ENCODE assay signal across 17 cellular contexts in genomic region chr19:19636573-19636972, GRCh38. TPM values are rescaled to one million over a fixed set of nuclear protein-coding genes. Genes with fewer than 3 reads are reported as not detected.
A peak's percentile ranks its signal among the peaks of the same experiment; 100 is the strongest.
DNase-seq lines count a peak whose midpoint lies in the region; ATAC-seq and TF ChIP-seq lines count a peak whose summit lies in the region.
"Had no signal": no experiment of that assay in that cellular context is flagged by ENCODE, and none has a peak within 500 bp of the region (broad histone marks: within the 10 kb centered on the region; RNA-seq: fewer than 3 reads in every experiment).

No MANE protein-coding gene starts in this region.

- DNase-seq in activated T-cell treated with anti-CD3 and anti-CD28 coated beads, Interleukin-2, amount 50 U/mL, for 24 hours = no peak
- no peak for DNase-seq in activated T-cell treated with anti-CD3 and anti-CD28 coated beads for 4 hours
- DNase-seq in foreskin keratinocyte = no peak
- no peak for DNase-seq in stimulated activated CD4-positive, alpha-beta T cell treated with anti-CD3 and anti-CD28 coated beads, Interleukin-4, amount 100 ng/mL, for 1 hour
- DNase-seq in nucleus accumbens (lab: John Stamatoyannopoulos, UW) = no peak
- no peak for DNase-seq in activated naive CD4-positive, alpha-beta T cell treated with anti-CD3 and anti-CD28 coated beads for 36 hours
- DNase-seq: AML-193; Caco-2; CD4-positive, alpha-beta T cell; GOT3; H7 had no signal

- no peaks in the 10 kb centered on the region for H3K36me3 ChIP-seq in parathyroid adenoma (ENCODE audit: control insufficient read depth, insufficient read depth, low read length)

- intact Hi-C loops in activated naive CD4-positive, alpha-beta T cell treated with anti-CD3 and anti-CD28 coated beads for 36 hours (cut with micrococcal nuclease) = no loop called here

- no peaks in the 10 kb centered on the region for H3K79me2 ChIP-seq in parathyroid adenoma

- H3K27me3 Mint-ChIP-seq in activated T-cell treated with anti-CD3 and anti-CD28 coated beads, Interleukin-2, amount 50 U/mL, for 24 hours = no peaks in the 10 kb centered on the region
- H3K27me3 Mint-ChIP-seq in activated naive CD4-positive, alpha-beta T cell treated with anti-CD3 and anti-CD28 coated beads for 36 hours (ENCODE audit: low read depth) = no peaks in the 10 kb centered on the region
- H3K27me3 Mint-ChIP-seq: CD4-positive, alpha-beta T cell had no signal

- peak overlapping the region; percentile 31 for H3K4me2 ChIP-seq in parathyroid adenoma (ENCODE audit: low read length)
- H3K4me2 ChIP-seq: A549 had no signal

- H3K27ac ChIP-seq in foreskin keratinocyte (no peak overlapping the region), parathyroid adenoma (peak overlapping the region; percentile 56)
- H3K27ac ChIP-seq: 22Rv1, A549, C4-2B had no signal

- TF ChIP-seq CTCF in foreskin keratinocyte (conservative IDR thresholded peaks at IDR 0.05) (no peak), parathyroid adenoma (IDR thresholded peaks at IDR 0.05) (no peak)

- H3K27me3 ChIP-seq in foreskin keratinocyte = no peaks in the 10 kb centered on the region
- H3K27me3 ChIP-seq in parathyroid adenoma (ENCODE audit: control insufficient read depth, insufficient read depth, low read length) = no peaks in the 10 kb centered on the region

- no peaks in the 10 kb centered on the region for H3K9me3 Mint-ChIP-seq in activated T-cell treated with anti-CD3 and anti-CD28 coated beads, Interleukin-2, amount 50 U/mL, for 24 hours
- no peaks in the 10 kb centered on the region for H3K9me3 Mint-ChIP-seq in activated naive CD4-positive, alpha-beta T cell treated with anti-CD3 and anti-CD28 coated beads for 36 hours
- H3K9me3 Mint-ChIP-seq: CD4-positive, alpha-beta T cell had no signal

- H2AFZ ChIP-seq in parathyroid adenoma = peak overlapping the region; percentile 90

- peak; percentile 13 for ATAC-seq in foreskin keratinocyte
- ATAC-seq: A549, HCT116, HepG2 had no signal

- CTCF ChIA-PET in activated naive CD4-positive, alpha-beta T cell treated with anti-CD3 and anti-CD28 coated beads for 36 hours (lab: Charles Lee) = interaction anchor here (0.7 kb wide), 1 partner anchor 82 kb away, joined by 3 read pairs; no protein-coding TSS in a partner anchor

- H3K36me3 Mint-ChIP-seq in activated T-cell treated with anti-CD3 and anti-CD28 coated beads, Interleukin-2, amount 50 U/mL, for 24 hours (ENCODE audit: low read depth) = peaks cover 85% of the 10 kb centered on the region
- H3K36me3 Mint-ChIP-seq in activated naive CD4-positive, alpha-beta T cell treated with anti-CD3 and anti-CD28 coated beads for 36 hours (ENCODE audit: low read depth) = peaks cover 26% of the 10 kb centered on the region

- H3K4me1 ChIP-seq in foreskin keratinocyte = no peaks in the 10 kb centered on the region
- peaks cover 9% of the 10 kb centered on the region for H3K4me1 ChIP-seq in parathyroid adenoma
- H3K4me1 ChIP-seq: A549, Caco-2 had no signal

- H3K9ac ChIP-seq in parathyroid adenoma = no peak overlapping the region

- no peak overlapping the region for H3K4me3 ChIP-seq in parathyroid adenoma (ENCODE audit: low read depth, low read length)
- H3K4me3 ChIP-seq: A549 had no signal

- H3K4me1 Mint-ChIP-seq in activated T-cell treated with anti-CD3 and anti-CD28 coated beads, Interleukin-2, amount 50 U/mL, for 24 hours (ENCODE audit: low read depth) = peaks cover 10% of the 10 kb centered on the region
- H3K4me1 Mint-ChIP-seq in activated naive CD4-positive, alpha-beta T cell treated with anti-CD3 and anti-CD28 coated beads for 36 hours (ENCODE audit: low read depth) = peaks cover 2% of the 10 kb centered on the region

- no peak overlapping the region for H3K4me3 Mint-ChIP-seq in activated T-cell treated with anti-CD3 and anti-CD28 coated beads, Interleukin-2, amount 50 U/mL, for 24 hours
- no peak overlapping the region for H3K4me3 Mint-ChIP-seq in activated naive CD4-positive, alpha-beta T cell treated with anti-CD3 and anti-CD28 coated beads for 36 hours
- H3K4me3 Mint-ChIP-seq: CD4-positive, alpha-beta T cell had no signal

- H3K27ac Mint-ChIP-seq in activated T-cell treated with anti-CD3 and anti-CD28 coated beads, Interleukin-2, amount 50 U/mL, for 24 hours = peak overlapping the region; percentile 50
- no peak overlapping the region for H3K27ac Mint-ChIP-seq in activated naive CD4-positive, alpha-beta T cell treated with anti-CD3 and anti-CD28 coated beads for 36 hours
- H3K27ac Mint-ChIP-seq: CD4-positive, alpha-beta T cell had no signal

- no peaks in the 10 kb centered on the region for H3K9me3 ChIP-seq in parathyroid adenoma (ENCODE audit: control insufficient read depth, low read length)
- H3K9me3 ChIP-seq: A549, Caco-2 had no signal

RNA-seq across cellular contexts. Expression of gene GMIP, which starts 6.9 kb away (rescaled TPM):
- 8.0 TPM in 2 replicates for total RNA-seq in foreskin keratinocyte
- 6.9 and 8.2 TPM in 2 replicates for polyA plus RNA-seq in foreskin keratinocyte
- total RNA-seq in activated naive CD4-positive, alpha-beta T cell treated with anti-CD3 and anti-CD28 coated beads for 36 hours = 10 to 100 TPM; 38.7 to 40.6 TPM

RNA-seq across cellular contexts. Expression of gene LPAR2, which starts 8.6 kb away (rescaled TPM):
- 12.6 and 15.1 TPM in 2 replicates for total RNA-seq in foreskin keratinocyte
- polyA plus RNA-seq in foreskin keratinocyte = 16.5 and 19.6 TPM in 2 replicates
- 10 to 100 TPM; 20.2 to 20.7 TPM for total RNA-seq in activated naive CD4-positive, alpha-beta T cell treated with anti-CD3 and anti-CD28 coated beads for 36 hours

RNA-seq across cellular contexts. Expression of gene PBX4, which starts 18.1 kb away (rescaled TPM):
- 1.9 and 2.3 TPM in 2 replicates for total RNA-seq in foreskin keratinocyte
- polyA plus RNA-seq in foreskin keratinocyte = 3.1 and 3.2 TPM in 2 replicates
- total RNA-seq in activated naive CD4-positive, alpha-beta T cell treated with anti-CD3 and anti-CD28 coated beads for 36 hours = 10 to 100 TPM; 13.5 to 17.5 TPM
- total RNA-seq: HepG2 had no signal
- polyA plus RNA-seq: HepG2 had no signal

RNA-seq across cellular contexts. Expression of gene ATP13A1, which starts 26.9 kb away (rescaled TPM):
- 33.3 and 35.6 TPM in 2 replicates for total RNA-seq in foreskin keratinocyte
- polyA plus RNA-seq in foreskin keratinocyte = 30.2 and 32.3 TPM in 2 replicates
- 10 to 100 TPM; 48.7 to 55.1 TPM for total RNA-seq in activated naive CD4-positive, alpha-beta T cell treated with anti-CD3 and anti-CD28 coated beads for 36 hours

RNA-seq across cellular contexts. Expression of gene ZNF101, which starts 32.1 kb away (rescaled TPM):
- 12.3 and 12.6 TPM in 2 replicates for total RNA-seq in foreskin keratinocyte
- 6.0 and 6.1 TPM in 2 replicates for polyA plus RNA-seq in foreskin keratinocyte
- 10 to 100 TPM; 51.8 to 54.3 TPM for total RNA-seq in activated naive CD4-positive, alpha-beta T cell treated with anti-CD3 and anti-CD28 coated beads for 36 hours
